Comparison of ENCODE assay signal across 7 cellular contexts in the genomic region with DNA sequence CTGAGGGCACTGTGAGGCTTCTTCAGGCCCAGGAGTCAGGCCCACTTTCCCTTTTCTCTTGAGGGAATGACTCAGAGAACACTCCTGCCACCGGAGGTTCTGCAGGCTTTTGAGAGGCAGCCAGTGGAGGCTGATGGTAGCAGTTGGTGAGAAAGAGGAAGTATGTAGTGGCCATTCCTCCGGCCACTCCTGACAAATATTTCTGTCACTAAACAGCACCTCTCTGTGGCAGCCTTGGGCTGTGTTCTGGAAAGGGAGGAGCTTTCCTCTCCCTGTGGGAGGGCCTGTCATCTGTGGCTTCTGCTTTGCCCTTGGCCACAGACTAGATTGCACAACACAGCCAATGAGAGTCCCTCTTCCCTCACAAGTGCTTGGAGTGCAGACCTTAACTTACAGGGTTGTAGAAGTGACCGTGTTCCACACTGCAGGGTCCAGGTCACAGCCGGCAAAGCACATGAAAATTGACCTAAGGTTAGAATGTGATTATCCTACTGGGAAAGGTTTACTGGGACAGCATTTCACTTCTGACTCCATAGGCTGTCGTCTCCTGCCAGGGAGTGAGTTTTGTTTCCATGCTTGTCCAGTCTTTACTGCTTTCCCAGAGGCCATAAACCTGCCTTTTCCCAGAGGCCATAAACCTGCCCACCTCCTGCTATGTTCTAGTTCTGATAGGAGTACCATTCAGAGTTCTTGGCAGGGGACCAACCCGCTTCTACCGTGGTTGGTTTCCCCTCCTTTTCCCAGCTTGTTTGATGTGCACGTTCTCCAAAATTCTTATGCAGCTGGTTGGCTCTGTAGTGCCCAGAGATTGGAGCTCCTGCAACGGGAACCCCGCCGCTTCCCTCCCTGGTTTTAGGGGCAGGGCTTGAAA. TPM values are rescaled to one million over a fixed set of nuclear protein-coding genes. Genes with fewer than 3 reads are reported as not detected.
A peak's percentile ranks its signal among the peaks of the same experiment; 100 is the strongest.
DNase-seq lines count a peak whose midpoint lies in the region; ATAC-seq, FAIRE-seq and TF ChIP-seq lines count a peak whose summit lies in the region.

No MANE protein-coding gene starts in this region.

- no peak overlapping the region for H3K4me3 ChIP-seq in astrocyte (ENCODE audit: insufficient read depth, low read depth, low read length)
- no peak overlapping the region for H3K4me3 ChIP-seq in right atrium auricular region

- no peaks in the 10 kb centered on the region for H3K27me3 ChIP-seq in astrocyte (ENCODE audit: insufficient read depth, low read length)
- no peaks in the 10 kb centered on the region for H3K27me3 ChIP-seq in right atrium auricular region

- no peak overlapping the region for H3K27ac Mint-ChIP-seq in astrocyte (ENCODE audit: unreplicated experiment)

- no peaks in the 10 kb centered on the region for H3K27me3 Mint-ChIP-seq in astrocyte (ENCODE audit: low read depth, unreplicated experiment)

- peaks cover 37% of the 10 kb centered on the region for H3K4me1 Mint-ChIP-seq in astrocyte (ENCODE audit: low read depth, unreplicated experiment)

- H3K79me2 ChIP-seq in astrocyte (ENCODE audit: insufficient read depth, low read length) = peaks cover 92% of the 10 kb centered on the region

- peaks cover 6% of the 10 kb centered on the region for H3K36me3 Mint-ChIP-seq in astrocyte (ENCODE audit: low read depth, unreplicated experiment)

- TF ChIP-seq CTCF in astrocyte (IDR thresholded peaks at IDR 0.05; ENCODE audit: insufficient read depth, low read depth, low read length) (peak; percentile 28), right atrium auricular region (IDR thresholded peaks at IDR 0.05) (peak; percentile 41 to 65)

- H3K4me1 ChIP-seq in astrocyte (ENCODE audit: insufficient read depth, low read length) (peaks cover 18% of the 10 kb centered on the region), right atrium auricular region (peaks cover 0 to 88% of the 10 kb centered on the region in 2 donors)

- H3K27ac ChIP-seq in astrocyte (ENCODE audit: low read depth, low read length) (no peak overlapping the region), right atrium auricular region (peak overlapping the region; percentile 71 to 83)

- peaks cover 97% of the 10 kb centered on the region for H4K20me1 ChIP-seq in astrocyte (ENCODE audit: insufficient read depth, low read length)

- H3K9ac ChIP-seq in astrocyte (ENCODE audit: low read length) = no peak overlapping the region

- peak; percentile 87 for FAIRE-seq in RCC 7860 (lab: Jason Lieb, UNC)
- FAIRE-seq in astrocyte (lab: Jason Lieb, UNC) = peak; percentile 76

- peak overlapping the region; percentile 56 for H3K4me2 ChIP-seq in astrocyte (ENCODE audit: low read length)

- no peak overlapping the region for H3K4me3 Mint-ChIP-seq in astrocyte (ENCODE audit: unreplicated experiment)

- no peaks in the 10 kb centered on the region for H3K9me3 Mint-ChIP-seq in astrocyte (ENCODE audit: unreplicated experiment)

- H3K9me3 ChIP-seq in astrocyte (ENCODE audit: insufficient read depth, low read depth, low read length) (no peaks in the 10 kb centered on the region), right atrium auricular region (no peaks in the 10 kb centered on the region)

- ATAC-seq in GM21381 (IDR thresholded peaks at IDR 0.05; ENCODE audit: unreplicated experiment) (peak; percentile 94), HG03571 (IDR thresholded peaks at IDR 0.05; ENCODE audit: unreplicated experiment) (peak; percentile 90)

- DNase-seq in GDM1 (lab: John Stamatoyannopoulos, UW) (peak; percentile 90), RCC 7860 (ENCODE audit: low spot score) (peak; percentile 91), astrocyte (ENCODE audit: low read depth) (peak; percentile 89), right atrium auricular region (ENCODE audit: low spot score) (peak; percentile 94), pulmonary artery endothelial cell (ENCODE audit: low read depth, low spot score) (peak; percentile 60)

- no peak overlapping the region for H2AFZ ChIP-seq in astrocyte (ENCODE audit: low read depth, low read length)

- H3K36me3 ChIP-seq in astrocyte (ENCODE audit: insufficient read depth, low read length) (no peaks in the 10 kb centered on the region), right atrium auricular region (no peaks in the 10 kb centered on the region)

RNA-seq across cellular contexts. Expression of gene MARK2, which starts 33.3 kb away (rescaled TPM):
- 37.2 and 38.1 TPM in 2 replicates for total RNA-seq in astrocyte
- total RNA-seq in right atrium auricular region = 10 to 100 TPM; 29.3 to 31.5 TPM
- total RNA-seq in pulmonary artery endothelial cell = 9.2 and 12.5 TPM in 2 replicates

RNA-seq across cellular contexts. Expression of gene RCOR2, which starts 44.8 kb away (rescaled TPM):
- 18.8 and 20.3 TPM in 2 replicates for total RNA-seq in astrocyte
- total RNA-seq in right atrium auricular region = 1 to 10 TPM in 1 of 2 donors, under 1 TPM in 1; 0.90 to 1.7 TPM
- 0.21 and 1.3 TPM in 2 replicates for total RNA-seq in pulmonary artery endothelial cell

RNA-seq across cellular contexts. Expression of gene SPINDOC, which starts 58.9 kb away (rescaled TPM):
- total RNA-seq in astrocyte (43.7 and 48.3 TPM in 2 replicates), right atrium auricular region (10 to 100 TPM in 1 of 2 donors, 1 to 10 TPM in 1; 7.0 to 12.1 TPM), pulmonary artery endothelial cell (17.1 and 29.0 TPM in 2 replicates)
